In genomic region chr14:96481731-96482314, GRCh38 we compare ENCODE assay signal across 1 cellular context.
TF ChIP-seq lines count a peak whose summit lies in the region.

No MANE protein-coding gene starts in this region.

TF ChIP-seq in HepG2, 621 proteins besides CTCF, POLR2A, EP300 and RAD21 (continued from another document and continues in another):
- TF ChIP-seq FUBP1 (CRISPR knock-in tag; IDR thresholded peaks at IDR 0.05; ENCODE audit: borderline replicate concordance), result no peak
- TF ChIP-seq ZBTB14 (CRISPR knock-in tag; IDR thresholded peaks at IDR 0.05), result no peak
- TF ChIP-seq IKZF1 (IDR thresholded peaks at IDR 0.05), result no peak
- TF ChIP-seq ZNF879 (CRISPR knock-in tag; IDR thresholded peaks at IDR 0.05), result no peak
- no peak for TF ChIP-seq AFF4 (CRISPR knock-in tag; IDR thresholded peaks at IDR 0.05)
- no peak for TF ChIP-seq NFAT5 (CRISPR knock-in tag; IDR thresholded peaks at IDR 0.05)
- 0 out of 2 replicates have a peak, but pooled peaks have one; percentile 14 for TF ChIP-seq ZNF644 (CRISPR knock-in tag; IDR thresholded peaks at IDR 0.05; ENCODE audit: low read depth)
- 0 out of 2 replicates have a peak, but pooled peaks have one; percentile 27 for TF ChIP-seq BCL6 (CRISPR knock-in tag; IDR thresholded peaks at IDR 0.05)
- TF ChIP-seq ZNF296 (CRISPR knock-in tag; conservative IDR thresholded peaks at IDR 0.05), result no peak
- TF ChIP-seq SRF (IDR thresholded peaks at IDR 0.05; ENCODE audit: low read depth, low read length), result 0 out of 2 replicates have a peak, but pooled peaks have one; percentile 16
- TF ChIP-seq DNMT1 (CRISPR knock-in tag; IDR thresholded peaks at IDR 0.05), result no peak
- TF ChIP-seq ZNF256 (CRISPR knock-in tag; conservative IDR thresholded peaks at IDR 0.05), result no peak
- no peak for TF ChIP-seq ZNF124 (CRISPR knock-in tag; IDR thresholded peaks at IDR 0.05)
- peak; percentile 40; the same call in 1 of the 2 replicates for TF ChIP-seq HNF4A (CRISPR knock-in tag; IDR thresholded peaks at IDR 0.05)
- TF ChIP-seq GTF3A (CRISPR knock-in tag; conservative IDR thresholded peaks at IDR 0.05), result no peak
- no peak for TF ChIP-seq ZBTB25 (CRISPR knock-in tag; IDR thresholded peaks at IDR 0.05)
- TF ChIP-seq BRD4 (CRISPR knock-in tag; IDR thresholded peaks at IDR 0.05), result no peak
- no peak for TF ChIP-seq CC2D1A (CRISPR knock-in tag; IDR thresholded peaks at IDR 0.05)
- TF ChIP-seq ZBTB20 (CRISPR knock-in tag; IDR thresholded peaks at IDR 0.05; ENCODE audit: borderline replicate concordance, low read depth), result no peak
- no peak for TF ChIP-seq PHB2 (IDR thresholded peaks at IDR 0.05; ENCODE audit: partially characterized antibody)
- TF ChIP-seq CAMTA2 (CRISPR knock-in tag; IDR thresholded peaks at IDR 0.05; ENCODE audit: borderline replicate concordance), result no peak
- no peak for TF ChIP-seq ZC3H4 (CRISPR knock-in tag; IDR thresholded peaks at IDR 0.05; ENCODE audit: borderline replicate concordance)
- no peak for TF ChIP-seq FOXO4 (CRISPR knock-in tag; conservative IDR thresholded peaks at IDR 0.05)
- TF ChIP-seq ETS1 (CRISPR knock-in tag; IDR thresholded peaks at IDR 0.05), result no peak
- TF ChIP-seq ZBED4 (CRISPR knock-in tag; IDR thresholded peaks at IDR 0.05; ENCODE audit: borderline replicate concordance), result no peak
- no peak for TF ChIP-seq SALL2 (CRISPR knock-in tag; IDR thresholded peaks at IDR 0.05)
- TF ChIP-seq HOXA5 (CRISPR knock-in tag; IDR thresholded peaks at IDR 0.05), result no peak
- TF ChIP-seq HNF1B (CRISPR knock-in tag; IDR thresholded peaks at IDR 0.05), result peak; percentile 64
- TF ChIP-seq ZNF589 (CRISPR knock-in tag; conservative IDR thresholded peaks at IDR 0.05), result no peak
- no peak for TF ChIP-seq MTF1 (CRISPR knock-in tag; IDR thresholded peaks at IDR 0.05)
- TF ChIP-seq ZBTB49 (CRISPR knock-in tag; IDR thresholded peaks at IDR 0.05; ENCODE audit: borderline replicate concordance), result no peak
- TF ChIP-seq ZNF749 (CRISPR knock-in tag; IDR thresholded peaks at IDR 0.05; ENCODE audit: borderline replicate concordance), result no peak
